In the genomic region with DNA sequence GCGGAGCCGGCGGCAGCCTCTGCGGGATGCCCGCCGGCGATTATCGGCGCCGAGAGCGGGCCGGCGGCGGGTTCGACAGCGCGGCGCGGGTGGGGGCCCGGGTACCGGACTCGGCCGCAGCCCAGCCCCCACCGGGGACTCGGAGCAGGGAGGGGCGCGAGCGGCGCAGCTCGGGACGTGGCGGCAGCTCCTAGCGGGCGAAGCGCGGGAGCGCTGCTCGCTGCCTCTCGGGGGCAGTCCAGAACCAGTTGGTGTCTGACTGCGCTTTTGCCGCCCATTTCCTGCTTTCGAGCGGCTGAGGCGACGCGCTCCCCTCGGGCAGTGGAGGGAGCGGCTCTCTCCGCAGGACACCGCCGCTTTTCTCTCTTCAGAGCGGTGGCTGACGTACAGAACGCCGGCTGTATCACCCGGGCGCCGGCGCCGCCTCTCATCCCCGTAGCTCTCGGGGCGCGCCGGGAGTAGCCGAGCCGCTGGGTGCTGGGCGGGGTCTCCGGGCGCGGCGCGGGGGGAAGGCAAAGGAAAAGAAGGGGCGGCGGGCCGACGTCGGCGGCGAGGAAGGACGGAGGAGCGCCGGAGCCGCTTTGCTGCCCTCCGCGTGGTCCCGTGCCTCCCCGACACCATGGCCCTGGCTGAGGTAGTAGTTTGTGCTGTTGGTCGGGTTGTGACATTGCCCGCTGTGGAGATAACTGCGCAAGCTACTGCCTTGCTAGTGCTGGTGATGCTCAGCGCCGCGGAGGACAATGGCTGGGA, we compare ENCODE assay signal across 1 cellular context.
A peak's percentile ranks its signal among the peaks of the same experiment; 100 is the strongest.
TF ChIP-seq lines count a peak whose summit lies in the region.

No MANE protein-coding gene starts in this region.

TF ChIP-seq in HEK293, 187 proteins besides CTCF, POLR2A, EP300 and RAD21 (continued from another document and continues in another):
- TF ChIP-seq, protein P1, sequence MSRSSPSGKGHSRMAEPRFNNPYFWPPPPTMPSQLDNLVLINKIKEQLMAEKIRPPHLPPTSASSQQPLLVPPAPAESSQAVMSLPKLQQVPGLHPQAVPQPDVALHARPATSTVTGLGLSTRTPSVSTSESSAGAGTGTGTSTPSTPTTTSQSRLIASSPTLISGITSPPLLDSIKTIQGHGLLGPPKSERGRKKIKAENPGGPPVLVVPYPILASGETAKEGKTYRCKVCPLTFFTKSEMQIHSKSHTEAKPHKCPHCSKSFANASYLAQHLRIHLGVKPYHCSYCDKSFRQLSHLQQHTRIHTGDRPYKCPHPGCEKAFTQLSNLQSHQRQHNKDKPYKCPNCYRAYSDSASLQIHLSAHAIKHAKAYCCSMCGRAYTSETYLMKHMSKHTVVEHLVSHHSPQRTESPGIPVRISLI (tag by site-specific recombination; IDR thresholded peaks at IDR 0.05): no peak
- no peak for TF ChIP-seq ZNF664 (tag by site-specific recombination; IDR thresholded peaks at IDR 0.05)
- TF ChIP-seq ZNF221 (tag by site-specific recombination; IDR thresholded peaks at IDR 0.05; ENCODE audit: borderline replicate concordance): no peak
- TF ChIP-seq ZNF416 (tag by site-specific recombination; IDR thresholded peaks at IDR 0.05): no peak
- TF ChIP-seq ZBTB7A (tag by site-specific recombination; IDR thresholded peaks at IDR 0.05; ENCODE audit: low read depth): 0 out of 2 replicates have a peak, but pooled peaks have one; percentile 10
- TF ChIP-seq EGR2 (tag by site-specific recombination; IDR thresholded peaks at IDR 0.05; ENCODE audit: low read depth): no peak
- TF ChIP-seq ZNF24 (tag by site-specific recombination; IDR thresholded peaks at IDR 0.05): no peak
- TF ChIP-seq, protein P2, sequence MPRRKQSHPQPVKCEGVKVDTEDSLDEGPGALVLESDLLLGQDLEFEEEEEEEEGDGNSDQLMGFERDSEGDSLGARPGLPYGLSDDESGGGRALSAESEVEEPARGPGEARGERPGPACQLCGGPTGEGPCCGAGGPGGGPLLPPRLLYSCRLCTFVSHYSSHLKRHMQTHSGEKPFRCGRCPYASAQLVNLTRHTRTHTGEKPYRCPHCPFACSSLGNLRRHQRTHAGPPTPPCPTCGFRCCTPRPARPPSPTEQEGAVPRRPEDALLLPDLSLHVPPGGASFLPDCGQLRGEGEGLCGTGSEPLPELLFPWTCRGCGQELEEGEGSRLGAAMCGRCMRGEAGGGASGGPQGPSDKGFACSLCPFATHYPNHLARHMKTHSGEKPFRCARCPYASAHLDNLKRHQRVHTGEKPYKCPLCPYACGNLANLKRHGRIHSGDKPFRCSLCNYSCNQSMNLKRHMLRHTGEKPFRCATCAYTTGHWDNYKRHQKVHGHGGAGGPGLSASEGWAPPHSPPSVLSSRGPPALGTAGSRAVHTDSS (tag by site-specific recombination; IDR thresholded peaks at IDR 0.05): no peak
- TF ChIP-seq ZBTB48 (tag by site-specific recombination; IDR thresholded peaks at IDR 0.05): no peak
- TF ChIP-seq ZNF785 (tag by site-specific recombination; IDR thresholded peaks at IDR 0.05): no peak
- TF ChIP-seq, protein P3, sequence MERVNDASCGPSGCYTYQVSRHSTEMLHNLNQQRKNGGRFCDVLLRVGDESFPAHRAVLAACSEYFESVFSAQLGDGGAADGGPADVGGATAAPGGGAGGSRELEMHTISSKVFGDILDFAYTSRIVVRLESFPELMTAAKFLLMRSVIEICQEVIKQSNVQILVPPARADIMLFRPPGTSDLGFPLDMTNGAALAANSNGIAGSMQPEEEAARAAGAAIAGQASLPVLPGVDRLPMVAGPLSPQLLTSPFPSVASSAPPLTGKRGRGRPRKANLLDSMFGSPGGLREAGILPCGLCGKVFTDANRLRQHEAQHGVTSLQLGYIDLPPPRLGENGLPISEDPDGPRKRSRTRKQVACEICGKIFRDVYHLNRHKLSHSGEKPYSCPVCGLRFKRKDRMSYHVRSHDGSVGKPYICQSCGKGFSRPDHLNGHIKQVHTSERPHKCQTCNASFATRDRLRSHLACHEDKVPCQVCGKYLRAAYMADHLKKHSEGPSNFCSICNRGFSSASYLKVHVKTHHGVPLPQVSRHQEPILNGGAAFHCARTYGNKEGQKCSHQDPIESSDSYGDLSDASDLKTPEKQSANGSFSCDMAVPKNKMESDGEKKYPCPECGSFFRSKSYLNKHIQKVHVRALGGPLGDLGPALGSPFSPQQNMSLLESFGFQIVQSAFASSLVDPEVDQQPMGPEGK (tag by site-specific recombination; IDR thresholded peaks at IDR 0.05): peak; percentile 54
- TF ChIP-seq, protein P4, sequence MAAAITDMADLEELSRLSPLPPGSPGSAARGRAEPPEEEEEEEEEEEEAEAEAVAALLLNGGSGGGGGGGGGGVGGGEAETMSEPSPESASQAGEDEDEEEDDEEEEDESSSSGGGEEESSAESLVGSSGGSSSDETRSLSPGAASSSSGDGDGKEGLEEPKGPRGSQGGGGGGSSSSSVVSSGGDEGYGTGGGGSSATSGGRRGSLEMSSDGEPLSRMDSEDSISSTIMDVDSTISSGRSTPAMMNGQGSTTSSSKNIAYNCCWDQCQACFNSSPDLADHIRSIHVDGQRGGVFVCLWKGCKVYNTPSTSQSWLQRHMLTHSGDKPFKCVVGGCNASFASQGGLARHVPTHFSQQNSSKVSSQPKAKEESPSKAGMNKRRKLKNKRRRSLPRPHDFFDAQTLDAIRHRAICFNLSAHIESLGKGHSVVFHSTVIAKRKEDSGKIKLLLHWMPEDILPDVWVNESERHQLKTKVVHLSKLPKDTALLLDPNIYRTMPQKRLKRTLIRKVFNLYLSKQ (tag by site-specific recombination; IDR thresholded peaks at IDR 0.05; ENCODE audit: borderline replicate concordance): no peak
- TF ChIP-seq KLF16 (tag by site-specific recombination; IDR thresholded peaks at IDR 0.05): no peak
- no peak for TF ChIP-seq TRIM28 (IDR thresholded peaks at IDR 0.05; ENCODE audit: borderline replicate concordance, low read length)
- no peak for TF ChIP-seq ZFP3 (tag by site-specific recombination; IDR thresholded peaks at IDR 0.05; ENCODE audit: low read depth)
- TF ChIP-seq TCF7L2 (IDR thresholded peaks at IDR 0.05; ENCODE audit: borderline replicate concordance, low read depth, low read length): no peak
- TF ChIP-seq, protein P5, sequence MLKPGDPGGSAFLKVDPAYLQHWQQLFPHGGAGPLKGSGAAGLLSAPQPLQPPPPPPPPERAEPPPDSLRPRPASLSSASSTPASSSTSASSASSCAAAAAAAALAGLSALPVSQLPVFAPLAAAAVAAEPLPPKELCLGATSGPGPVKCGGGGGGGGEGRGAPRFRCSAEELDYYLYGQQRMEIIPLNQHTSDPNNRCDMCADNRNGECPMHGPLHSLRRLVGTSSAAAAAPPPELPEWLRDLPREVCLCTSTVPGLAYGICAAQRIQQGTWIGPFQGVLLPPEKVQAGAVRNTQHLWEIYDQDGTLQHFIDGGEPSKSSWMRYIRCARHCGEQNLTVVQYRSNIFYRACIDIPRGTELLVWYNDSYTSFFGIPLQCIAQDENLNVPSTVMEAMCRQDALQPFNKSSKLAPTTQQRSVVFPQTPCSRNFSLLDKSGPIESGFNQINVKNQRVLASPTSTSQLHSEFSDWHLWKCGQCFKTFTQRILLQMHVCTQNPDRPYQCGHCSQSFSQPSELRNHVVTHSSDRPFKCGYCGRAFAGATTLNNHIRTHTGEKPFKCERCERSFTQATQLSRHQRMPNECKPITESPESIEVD (tag by site-specific recombination; IDR thresholded peaks at IDR 0.05): no peak
- TF ChIP-seq, protein P6, sequence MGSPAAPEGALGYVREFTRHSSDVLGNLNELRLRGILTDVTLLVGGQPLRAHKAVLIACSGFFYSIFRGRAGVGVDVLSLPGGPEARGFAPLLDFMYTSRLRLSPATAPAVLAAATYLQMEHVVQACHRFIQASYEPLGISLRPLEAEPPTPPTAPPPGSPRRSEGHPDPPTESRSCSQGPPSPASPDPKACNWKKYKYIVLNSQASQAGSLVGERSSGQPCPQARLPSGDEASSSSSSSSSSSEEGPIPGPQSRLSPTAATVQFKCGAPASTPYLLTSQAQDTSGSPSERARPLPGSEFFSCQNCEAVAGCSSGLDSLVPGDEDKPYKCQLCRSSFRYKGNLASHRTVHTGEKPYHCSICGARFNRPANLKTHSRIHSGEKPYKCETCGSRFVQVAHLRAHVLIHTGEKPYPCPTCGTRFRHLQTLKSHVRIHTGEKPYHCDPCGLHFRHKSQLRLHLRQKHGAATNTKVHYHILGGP (tag by site-specific recombination; IDR thresholded peaks at IDR 0.05): no peak
- peak; percentile 43 for TF ChIP-seq SP3 (tag by site-specific recombination; IDR thresholded peaks at IDR 0.05)
- TF ChIP-seq, protein P7, sequence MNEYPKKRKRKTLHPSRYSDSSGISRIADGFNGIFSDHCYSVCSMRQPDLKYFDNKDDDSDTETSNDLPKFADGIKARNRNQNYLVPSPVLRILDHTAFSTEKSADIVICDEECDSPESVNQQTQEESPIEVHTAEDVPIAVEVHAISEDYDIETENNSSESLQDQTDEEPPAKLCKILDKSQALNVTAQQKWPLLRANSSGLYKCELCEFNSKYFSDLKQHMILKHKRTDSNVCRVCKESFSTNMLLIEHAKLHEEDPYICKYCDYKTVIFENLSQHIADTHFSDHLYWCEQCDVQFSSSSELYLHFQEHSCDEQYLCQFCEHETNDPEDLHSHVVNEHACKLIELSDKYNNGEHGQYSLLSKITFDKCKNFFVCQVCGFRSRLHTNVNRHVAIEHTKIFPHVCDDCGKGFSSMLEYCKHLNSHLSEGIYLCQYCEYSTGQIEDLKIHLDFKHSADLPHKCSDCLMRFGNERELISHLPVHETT (tag by site-specific recombination; IDR thresholded peaks at IDR 0.05): no peak
- TF ChIP-seq ZNF48 (tag by site-specific recombination; IDR thresholded peaks at IDR 0.05): no peak
- TF ChIP-seq KLF8 (tag by site-specific recombination; IDR thresholded peaks at IDR 0.05): peak; percentile 71; the same call in 1 of the 2 replicates
- TF ChIP-seq ZNF2 (tag by site-specific recombination; IDR thresholded peaks at IDR 0.05): peak; percentile 71; the same call in 1 of the 2 replicates
- TF ChIP-seq ZNF404 (tag by site-specific recombination; IDR thresholded peaks at IDR 0.05): no peak
- no peak for TF ChIP-seq ZNF248 (tag by site-specific recombination; IDR thresholded peaks at IDR 0.05)
- TF ChIP-seq ZNF629 (tag by site-specific recombination; IDR thresholded peaks at IDR 0.05): no peak
- TF ChIP-seq KLF7 (tag by site-specific recombination; IDR thresholded peaks at IDR 0.05; ENCODE audit: borderline replicate concordance): peak; percentile 51; the same call in 1 of the 2 replicates
- no peak for TF ChIP-seq ZNF426 (tag by site-specific recombination; IDR thresholded peaks at IDR 0.05)
- TF ChIP-seq GLIS1 (tag by site-specific recombination; IDR thresholded peaks at IDR 0.05): no peak
- TF ChIP-seq ZBTB17 (tag by site-specific recombination; IDR thresholded peaks at IDR 0.05): no peak
- TF ChIP-seq ZNF394 (tag by site-specific recombination; IDR thresholded peaks at IDR 0.05; ENCODE audit: borderline replicate concordance): no peak; the same call in 1 of the 2 replicates
- no peak for TF ChIP-seq GLI2 (tag by site-specific recombination; IDR thresholded peaks at IDR 0.05; ENCODE audit: borderline replicate concordance, low read depth)
- no peak for TF ChIP-seq MEIS1 (CRISPR knock-in tag; IDR thresholded peaks at IDR 0.05; ENCODE audit: borderline replicate concordance)
- no peak for TF ChIP-seq RBAK (tag by site-specific recombination; IDR thresholded peaks at IDR 0.05)
- TF ChIP-seq, protein P8, sequence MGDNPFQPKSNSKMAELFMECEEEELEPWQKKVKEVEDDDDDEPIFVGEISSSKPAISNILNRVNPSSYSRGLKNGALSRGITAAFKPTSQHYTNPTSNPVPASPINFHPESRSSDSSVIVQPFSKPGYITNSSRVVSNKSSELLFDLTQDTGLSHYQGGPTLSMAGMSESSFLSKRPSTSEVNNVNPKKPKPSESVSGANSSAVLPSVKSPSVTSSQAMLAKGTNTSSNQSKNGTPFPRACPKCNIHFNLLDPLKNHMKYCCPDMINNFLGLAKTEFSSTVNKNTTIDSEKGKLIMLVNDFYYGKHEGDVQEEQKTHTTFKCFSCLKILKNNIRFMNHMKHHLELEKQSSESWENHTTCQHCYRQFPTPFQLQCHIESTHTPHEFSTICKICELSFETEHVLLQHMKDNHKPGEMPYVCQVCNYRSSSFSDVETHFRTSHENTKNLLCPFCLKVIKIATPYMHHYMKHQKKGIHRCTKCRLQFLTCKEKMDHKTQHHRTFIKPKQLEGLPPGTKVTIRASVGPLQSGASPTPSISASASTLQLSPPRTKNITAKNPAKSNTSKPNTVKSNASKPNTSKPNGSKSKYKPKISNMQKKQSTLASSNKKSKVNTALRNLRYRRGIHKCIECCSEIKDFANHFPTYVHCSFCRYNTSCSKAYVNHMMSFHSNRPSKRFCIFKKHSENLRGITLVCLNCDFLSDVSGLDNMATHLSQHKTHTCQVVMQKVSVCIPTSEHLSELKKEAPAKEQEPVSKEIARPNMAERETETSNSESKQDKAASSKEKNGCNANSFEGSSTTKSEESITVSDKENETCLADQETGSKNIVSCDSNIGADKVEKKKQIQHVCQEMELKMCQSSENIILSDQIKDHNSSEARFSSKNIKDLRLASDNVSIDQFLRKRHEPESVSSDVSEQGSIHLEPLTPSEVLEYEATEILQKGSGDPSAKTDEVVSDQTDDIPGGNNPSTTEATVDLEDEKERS (tag by site-specific recombination; IDR thresholded peaks at IDR 0.05): no peak
- TF ChIP-seq ZSCAN23 (tag by site-specific recombination; IDR thresholded peaks at IDR 0.05): no peak
- no peak for TF ChIP-seq ZNF19 (tag by site-specific recombination; IDR thresholded peaks at IDR 0.05; ENCODE audit: low read depth)
- TF ChIP-seq, protein P9, sequence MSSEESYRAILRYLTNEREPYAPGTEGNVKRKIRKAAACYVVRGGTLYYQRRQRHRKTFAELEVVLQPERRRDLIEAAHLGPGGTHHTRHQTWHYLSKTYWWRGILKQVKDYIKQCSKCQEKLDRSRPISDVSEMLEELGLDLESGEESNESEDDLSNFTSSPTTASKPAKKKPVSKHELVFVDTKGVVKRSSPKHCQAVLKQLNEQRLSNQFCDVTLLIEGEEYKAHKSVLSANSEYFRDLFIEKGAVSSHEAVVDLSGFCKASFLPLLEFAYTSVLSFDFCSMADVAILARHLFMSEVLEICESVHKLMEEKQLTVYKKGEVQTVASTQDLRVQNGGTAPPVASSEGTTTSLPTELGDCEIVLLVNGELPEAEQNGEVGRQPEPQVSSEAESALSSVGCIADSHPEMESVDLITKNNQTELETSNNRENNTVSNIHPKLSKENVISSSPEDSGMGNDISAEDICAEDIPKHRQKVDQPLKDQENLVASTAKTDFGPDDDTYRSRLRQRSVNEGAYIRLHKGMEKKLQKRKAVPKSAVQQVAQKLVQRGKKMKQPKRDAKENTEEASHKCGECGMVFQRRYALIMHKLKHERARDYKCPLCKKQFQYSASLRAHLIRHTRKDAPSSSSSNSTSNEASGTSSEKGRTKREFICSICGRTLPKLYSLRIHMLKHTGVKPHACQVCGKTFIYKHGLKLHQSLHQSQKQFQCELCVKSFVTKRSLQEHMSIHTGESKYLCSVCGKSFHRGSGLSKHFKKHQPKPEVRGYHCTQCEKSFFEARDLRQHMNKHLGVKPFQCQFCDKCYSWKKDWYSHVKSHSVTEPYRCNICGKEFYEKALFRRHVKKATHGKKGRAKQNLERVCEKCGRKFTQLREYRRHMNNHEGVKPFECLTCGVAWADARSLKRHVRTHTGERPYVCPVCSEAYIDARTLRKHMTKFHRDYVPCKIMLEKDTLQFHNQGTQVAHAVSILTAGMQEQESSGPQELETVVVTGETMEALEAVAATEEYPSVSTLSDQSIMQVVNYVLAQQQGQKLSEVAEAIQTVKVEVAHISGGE (tag by site-specific recombination; conservative IDR thresholded peaks at IDR 0.05; ENCODE audit: low read depth): 0 out of 2 replicates have a peak, but pooled peaks have one; percentile 13
- peak; percentile 46 for TF ChIP-seq SP2 (tag by site-specific recombination; IDR thresholded peaks at IDR 0.05)
- no peak for TF ChIP-seq ZNF354C (tag by site-specific recombination; IDR thresholded peaks at IDR 0.05; ENCODE audit: borderline replicate concordance, low read depth)
- TF ChIP-seq ZBTB20 (tag by site-specific recombination; IDR thresholded peaks at IDR 0.05): peak; percentile 62; the same call in 1 of the 2 replicates
